ENCODE assay signal across 8 cellular contexts in the genomic region with DNA sequence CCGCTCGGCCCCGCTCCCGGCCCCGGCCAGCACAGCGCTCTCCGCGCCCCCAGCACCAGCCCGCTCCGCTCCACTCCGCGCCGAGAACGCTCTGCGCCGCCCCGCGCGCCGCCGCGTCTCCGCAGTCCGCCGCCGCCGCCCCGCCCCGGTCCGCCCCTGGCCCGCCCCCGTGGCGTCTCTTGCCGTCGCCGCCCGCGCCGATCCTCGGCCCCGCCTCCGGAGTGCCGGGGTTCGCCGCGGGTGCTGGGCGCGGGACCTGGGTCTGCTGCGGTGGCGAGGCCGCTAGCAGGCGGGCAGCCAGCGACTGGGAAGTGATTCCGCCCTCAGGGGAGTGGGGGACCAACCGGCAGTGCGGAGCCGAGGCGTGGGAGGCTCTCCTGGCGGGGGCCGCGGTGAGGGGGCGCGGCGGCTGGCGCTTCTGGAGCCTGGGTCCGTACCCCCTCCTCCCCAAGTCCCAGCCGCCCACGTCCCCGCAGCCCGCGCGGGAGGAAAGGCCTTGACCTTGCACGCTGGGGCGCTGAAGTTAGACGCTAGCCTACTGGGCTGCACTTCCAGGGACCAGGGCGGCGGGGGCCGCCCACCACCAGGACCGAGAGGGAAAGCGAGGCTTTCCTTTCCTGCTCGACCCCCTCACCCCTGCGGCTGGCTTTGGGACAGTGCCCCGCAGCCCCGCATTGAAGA. TPM values are rescaled to one million over a fixed set of nuclear protein-coding genes. Genes with fewer than 3 reads are reported as not detected.
DNase-seq lines count a peak whose midpoint lies in the region; ATAC-seq and TF ChIP-seq lines count a peak whose summit lies in the region.

A gene with protein sequence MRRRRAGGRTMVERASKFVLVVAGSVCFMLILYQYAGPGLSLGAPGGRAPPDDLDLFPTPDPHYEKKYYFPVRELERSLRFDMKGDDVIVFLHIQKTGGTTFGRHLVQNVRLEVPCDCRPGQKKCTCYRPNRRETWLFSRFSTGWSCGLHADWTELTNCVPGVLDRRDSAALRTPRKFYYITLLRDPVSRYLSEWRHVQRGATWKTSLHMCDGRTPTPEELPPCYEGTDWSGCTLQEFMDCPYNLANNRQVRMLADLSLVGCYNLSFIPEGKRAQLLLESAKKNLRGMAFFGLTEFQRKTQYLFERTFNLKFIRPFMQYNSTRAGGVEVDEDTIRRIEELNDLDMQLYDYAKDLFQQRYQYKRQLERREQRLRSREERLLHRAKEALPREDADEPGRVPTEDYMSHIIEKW (minus strand): TSS at position 93 of the 681 bp plus-strand sequence. CDS start 305 bp downstream, outside the sequence.

- TF ChIP-seq POLR2A in ovary (IDR thresholded peaks at IDR 0.05) = peak; percentile 24

- peak within 1 kb of the TSS; percentile 86 for H3K4me3 Mint-ChIP-seq in activated naive CD8-positive, alpha-beta T cell treated with anti-CD3 and anti-CD28 coated beads for 36 hours

- peaks cover 4% of the 10 kb centered on the region for H3K27me3 Mint-ChIP-seq in activated naive CD8-positive, alpha-beta T cell treated with anti-CD3 and anti-CD28 coated beads for 36 hours

- H3K36me3 Mint-ChIP-seq in activated naive CD8-positive, alpha-beta T cell treated with anti-CD3 and anti-CD28 coated beads for 36 hours = peaks cover 15% of the 10 kb centered on the region

- H3K4me3 ChIP-seq in GM06990 (replicated peaks; ENCODE audit: low read depth, low read length) = peak within 1 kb of the TSS; percentile 64
- peak within 1 kb of the TSS; percentile 75 for H3K4me3 ChIP-seq in H7 (ENCODE audit: insufficient read depth, low read depth, low read length)
- H3K4me3 ChIP-seq in ovary = peak within 1 kb of the TSS; percentile 87
- peak within 1 kb of the TSS; percentile 82 for H3K4me3 ChIP-seq in thoracic aorta

- WGBS in ovary, 3 donors = 0 to 2% (median 1%) methylated on average over 42 to 84 of the region's 84 CpGs

- peaks cover 11% of the 10 kb centered on the region for H3K4me1 ChIP-seq in ovary (ENCODE audit: insufficient read depth)
- H3K4me1 ChIP-seq in thoracic aorta (ENCODE audit: control insufficient read depth in 1 of 2, low read depth in 2 of 2) = peaks cover 8 to 51% of the 10 kb centered on the region in 2 donors

- no peak within 1 kb of the TSS for H3K27ac Mint-ChIP-seq in activated naive CD8-positive, alpha-beta T cell treated with anti-CD3 and anti-CD28 coated beads for 36 hours

- intact Hi-C loops in head of caudate nucleus (cut with DNase I) = loop anchor here (10.0 kb wide), 2 partner anchors 84 to 1556 kb away; no protein-coding TSS in a partner anchor
- intact Hi-C loops in ovary (cut with DNase I) = loop anchor here in 1 of 4 donors (10.0 kb wide), 2 partner anchors 144 to 424 kb away; no protein-coding TSS in a partner anchor

- H3K9me3 ChIP-seq in ovary (no peaks in the 10 kb centered on the region), thoracic aorta (no peaks in the 10 kb centered on the region)

- no peaks in the 10 kb centered on the region for H3K9me3 Mint-ChIP-seq in activated naive CD8-positive, alpha-beta T cell treated with anti-CD3 and anti-CD28 coated beads for 36 hours

- H3K36me3 ChIP-seq in GM06990 (ENCODE audit: control insufficient read depth, insufficient read depth, low read length) = no peaks in the 10 kb centered on the region; the same call in 1 of the 2 replicates
- peaks cover 2% of the 10 kb centered on the region for H3K36me3 ChIP-seq in H7 (replicated peaks; ENCODE audit: control insufficient read depth, insufficient read depth, low read length)
- H3K36me3 ChIP-seq in ovary = no peaks in the 10 kb centered on the region
- no peaks in the 10 kb centered on the region for H3K36me3 ChIP-seq in thoracic aorta

- H3K27me3 ChIP-seq in GM06990 (replicated peaks; ENCODE audit: control insufficient read depth, insufficient read depth, low read length) = no peaks in the 10 kb centered on the region; the same call in 1 of the 2 replicates
- H3K27me3 ChIP-seq in H7 (ENCODE audit: control insufficient read depth, insufficient read depth, low read length) = peaks cover 16% of the 10 kb centered on the region
- H3K27me3 ChIP-seq in ovary = no peaks in the 10 kb centered on the region
- no peaks in the 10 kb centered on the region for H3K27me3 ChIP-seq in thoracic aorta (replicated peaks; ENCODE audit: insufficient read depth)

- no peak for TF ChIP-seq EP300 in ovary (IDR thresholded peaks at IDR 0.05)

- H3K27ac ChIP-seq in ovary (peak within 1 kb of the TSS in 1 of 2 donors; percentile 57), thoracic aorta (no peak within 1 kb of the TSS)

- DNase-seq in GM06990 (ENCODE audit: extremely low read depth, insufficient read length) = peak; percentile 88
- peak; percentile 98 for DNase-seq in H7
- DNase-seq in M059J (ENCODE audit: low read depth) = peak; percentile 66
- peak; percentile 35 to 56 for DNase-seq in SW 1271 (lab: John Stamatoyannopoulos, UW)
- DNase-seq in activated naive CD8-positive, alpha-beta T cell treated with anti-CD3 and anti-CD28 coated beads for 36 hours = peak; percentile 92
- peak; percentile 43 to 96 (median 92) for DNase-seq in head of caudate nucleus
- peak; percentile 87 to 93 (median 87) for DNase-seq in ovary
- DNase-seq in thoracic aorta (ENCODE audit: low spot score) = no peak

- no peak for TF ChIP-seq CTCF in GM06990 (IDR thresholded peaks at IDR 0.05; ENCODE audit: insufficient read depth, low read length, poor library complexity, severe bottlenecking)
- no peak for TF ChIP-seq CTCF in ovary (IDR thresholded peaks at IDR 0.05)
- no peak for TF ChIP-seq CTCF in thoracic aorta (IDR thresholded peaks at IDR 0.05)

- peaks cover 30% of the 10 kb centered on the region for H3K4me1 Mint-ChIP-seq in activated naive CD8-positive, alpha-beta T cell treated with anti-CD3 and anti-CD28 coated beads for 36 hours

- ATAC-seq in thoracic aorta (ENCODE audit: insufficient number of reproducible peaks, low FRiP score, low read depth) = peak; percentile 61

RNA-seq across cellular contexts. Expression of the gene that starts here (rescaled TPM):
- 76.3 and 102 TPM in 2 replicates for total RNA-seq in H7 (2014; rRNA removed; shearing (Covaris generic))
- total RNA-seq in M059J (2014; rRNA removed; shearing (Covaris generic)) = 11.9 and 17.6 TPM in 2 replicates
- total RNA-seq in activated naive CD8-positive, alpha-beta T cell treated with anti-CD3 and anti-CD28 coated beads for 36 hours = 10 to 100 TPM; 16.1 to 17.4 TPM
- total RNA-seq in ovary (10 to 100 TPM; 23.7 to 62.5 (median 48.0) TPM), thoracic aorta (10 to 100 TPM; 21.8 to 32.4 TPM)
- polyA plus RNA-seq in ovary = 10 to 100 TPM; 12.9 to 45.3 TPM
